Comparison of ENCODE assay signal across 18 cellular contexts in the genomic region with DNA sequence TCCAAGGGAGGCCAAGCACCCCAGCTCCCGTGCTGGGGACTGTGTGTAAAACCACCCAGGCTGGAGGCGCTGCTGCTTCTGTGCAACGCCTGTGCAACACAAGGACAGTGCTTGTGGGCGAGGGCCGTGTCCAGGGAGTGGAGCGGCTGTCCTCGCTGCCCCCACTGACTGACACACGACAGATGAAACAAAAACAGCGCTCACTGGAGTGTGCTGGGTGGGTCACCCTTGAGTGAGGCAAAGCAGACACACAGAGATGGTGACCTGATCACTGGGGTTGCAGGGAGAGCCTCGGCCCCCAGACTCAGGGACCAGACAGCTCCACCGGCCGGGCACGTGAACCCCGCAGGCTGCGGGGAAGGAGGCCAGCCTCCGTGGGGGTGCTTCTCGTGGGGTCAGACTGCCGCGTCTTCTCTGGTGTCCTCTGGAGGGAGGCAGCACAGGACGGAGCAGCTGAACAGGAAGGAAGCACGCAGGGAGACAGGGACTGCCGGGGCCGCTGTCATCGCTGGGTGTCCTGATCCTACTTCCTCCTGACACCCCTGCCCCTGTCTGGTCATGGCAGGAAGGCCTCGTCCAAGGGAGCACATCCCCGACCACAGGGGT.
DNase-seq lines count a peak whose midpoint lies in the region; ATAC-seq and TF ChIP-seq lines count a peak whose summit lies in the region.
"Had no signal": no experiment of that assay in that cellular context is flagged by ENCODE, and none has a peak within 500 bp of the region (broad histone marks: within the 10 kb centered on the region; RNA-seq: fewer than 3 reads in every experiment).

No MANE protein-coding gene starts in this region.

- no peak overlapping the region for H2AFZ ChIP-seq in Karpas-422 (ENCODE audit: low read length)

- no peak for TF ChIP-seq CTCF in coronary artery (IDR thresholded peaks at IDR 0.05)

- no peaks in the 10 kb centered on the region for H3K9me3 ChIP-seq in Karpas-422 (ENCODE audit: low read length)
- H3K9me3 ChIP-seq in aorta (ENCODE audit: control insufficient read depth, low read length): no peaks in the 10 kb centered on the region

- no peaks in the 10 kb centered on the region for H3K79me2 ChIP-seq in Karpas-422 (ENCODE audit: low read length)

- no peaks in the 10 kb centered on the region for H4K20me1 ChIP-seq in Karpas-422 (ENCODE audit: insufficient read depth, low read depth, low read length)

- 80 to 88% methylated on average over 23 to 26 of the region's 26 CpGs for WGBS in aorta, 2 donors

- H3K4me3 ChIP-seq in Karpas-422 (ENCODE audit: low read length) (no peak overlapping the region), aorta (ENCODE audit: low read length in 2 of 2) (no peak overlapping the region), coronary artery (no peak overlapping the region)
- H3K4me3 ChIP-seq: cardiac muscle cell had no signal

- no peak overlapping the region for H3K9ac ChIP-seq in Karpas-422 (ENCODE audit: low read length)

- no peaks in the 10 kb centered on the region for H3K9me2 ChIP-seq in Karpas-422 (replicated peaks; ENCODE audit: insufficient read depth, low read length)

- no peak overlapping the region for H3K27ac ChIP-seq in Karpas-422 (ENCODE audit: low read length)
- no peak overlapping the region for H3K27ac ChIP-seq in aorta (ENCODE audit: low read depth in 1 of 2, low read length in 2 of 2)
- H3K27ac ChIP-seq in coronary artery: no peak overlapping the region
- H3K27ac ChIP-seq: cardiac muscle cell, foreskin keratinocyte had no signal

- H3K4me1 ChIP-seq in Karpas-422 (ENCODE audit: low read length) (peaks cover 35% of the 10 kb centered on the region), aorta (ENCODE audit: control insufficient read depth in 1 of 2, insufficient read depth in 2 of 2, low read length in 2 of 2) (no peaks in the 10 kb centered on the region)
- H3K4me1 ChIP-seq: foreskin keratinocyte had no signal

- DNase-seq in Karpas-422 (no peak), sciatic nerve (ENCODE audit: low spot score) (no peak), aorta (no peak), germinal center (ENCODE audit: low spot score) (no peak), coronary artery (ENCODE audit: low spot score) (no peak)
- DNase-seq: amniotic stem cell; foreskin keratinocyte; naive thymus-derived CD4-positive, alpha-beta T cell; NCI-H187 treated with DMSO at 0.1 percent for 48 hours; NCI-H510A; small intestine; stimulated activated CD4-positive, alpha-beta T cell treated with anti-CD3 and anti-CD28 coated beads, Interleukin-2, amount 100 ng/mL, for 48 hours; T-helper 1 cell had no signal

- H3K27me3 ChIP-seq in Karpas-422 (ENCODE audit: low read length): no peaks in the 10 kb centered on the region
- no peaks in the 10 kb centered on the region for H3K27me3 ChIP-seq in aorta (ENCODE audit: control insufficient read depth in 1 of 2, insufficient read depth in 2 of 2, low read length in 1 of 2)
- H3K27me3 ChIP-seq: cardiac muscle cell, foreskin keratinocyte had no signal

- H3K36me3 ChIP-seq in Karpas-422 (ENCODE audit: insufficient read depth, low read length) (no peaks in the 10 kb centered on the region), aorta (ENCODE audit: control insufficient read depth in 1 of 2, insufficient read depth in 2 of 2, low read length in 1 of 2) (no peaks in the 10 kb centered on the region)
- H3K36me3 ChIP-seq: cardiac muscle cell had no signal

- intact Hi-C loops in sciatic nerve (cut with DNase I): no loop called here
- intact Hi-C loops in aorta (cut with DNase I): loop anchor here in 1 of 2 donors (5.0 kb wide), 1 partner anchor 926 kb away; no protein-coding TSS in a partner anchor

- ATAC-seq in GM18511 (IDR thresholded peaks at IDR 0.05; ENCODE audit: unreplicated experiment) (peak; percentile 25), GM21529 (IDR thresholded peaks at IDR 0.05; ENCODE audit: unreplicated experiment) (peak; percentile 16), sciatic nerve (peak; percentile 36), esophagus mucosa (no peak), aorta (ENCODE audit: low FRiP score) (no peak)
- ATAC-seq: foreskin keratinocyte; naive thymus-derived CD4-positive, alpha-beta T cell; Right ventricle myocardium inferior had no signal

- H3K4me2 ChIP-seq in Karpas-422 (ENCODE audit: low read depth, low read length, poor library complexity, severe bottlenecking): peak overlapping the region; percentile 53

Comparison
In these comparisons a context has a peak if more than half of its experiments do, and no peak if none do; other contexts are left out.
1. ATAC-seq: peak in GM18511 (single experiment), GM21529 (single experiment) and sciatic nerve (single experiment); none in esophagus mucosa (single experiment) and aorta (single experiment).